ENCODE assay signal across 24 cellular contexts in the genomic region with DNA sequence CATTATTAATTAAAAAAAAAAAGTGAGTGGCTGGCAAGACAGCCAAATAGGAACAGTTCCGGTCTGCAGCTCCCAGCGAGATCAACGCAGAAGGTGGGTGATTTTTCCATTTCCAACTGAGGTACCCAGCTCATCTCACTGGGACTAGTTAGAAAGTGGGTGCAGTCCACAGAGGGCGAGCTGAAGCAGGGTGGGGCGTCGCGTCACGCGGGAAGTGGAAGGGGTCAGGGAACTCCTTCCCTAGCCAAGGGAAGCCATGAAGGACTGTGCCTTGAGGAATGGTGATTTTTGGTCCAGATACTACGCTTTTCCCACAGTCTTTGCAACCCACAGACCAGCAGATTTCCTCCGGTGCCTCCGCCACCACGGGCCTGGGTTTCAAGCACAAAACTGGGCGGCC.
"Had no signal": no experiment of that assay in that cellular context is flagged by ENCODE, and none has a peak within 500 bp of the region (broad histone marks: within the 10 kb centered on the region; RNA-seq: fewer than 3 reads in every experiment).

No MANE protein-coding gene starts in this region.

- H3K79me2 ChIP-seq: hepatocyte had no signal

- H3K36me3 ChIP-seq: prostate gland had no signal

- FAIRE-seq: colon, endothelial cell of umbilical vein had no signal

- ATAC-seq: foreskin keratinocyte; gastroesophageal sphincter; heart left ventricle; left cardiac atrium; left lung; naive thymus-derived CD8-positive, alpha-beta T cell; right cardiac atrium; stimulated activated memory B cell treated with anti-CD40 and anti-IgM and Interleukin-4, amounts not matched to agents 10 μg/mL and 1 μg/mL and 100 μg/mL, for 72 hours; stimulated activated naive CD8-positive, alpha-beta T cell treated with anti-CD3 and anti-CD28 coated beads, Interleukin-15, Interleukin-2, amounts not matched to agents 100 U/mL and 50 U/mL, for 24 hours had no signal

- H2AFZ ChIP-seq: hepatocyte had no signal

- DNase-seq: cerebellar nuclear complex; dorsolateral prefrontal cortex; effector CD4-positive, alpha-beta T cell; foreskin keratinocyte; left cardiac atrium; left lung; naive thymus-derived CD8-positive, alpha-beta T cell; nucleus accumbens; stimulated activated CD4-positive, alpha-beta T cell treated with anti-CD3 and anti-CD28 coated beads, Interleukin-2, amount 100 ng/mL, for 24 hours; stimulated activated CD4-positive, alpha-beta T cell treated with anti-CD3 and anti-CD28 coated beads, Interleukin-4, amount 100 ng/mL, for 24 hours; stimulated activated naive CD8-positive, alpha-beta T cell treated with anti-CD3 and anti-CD28 coated beads, Interleukin-15, Interleukin-2, amounts not matched to agents 100 U/mL and 50 U/mL, for 24 hours; substantia nigra; testis; tibial artery had no signal

- H3K27me3 ChIP-seq: dorsolateral prefrontal cortex, esophagus muscularis mucosa, foreskin keratinocyte, gastroesophageal sphincter, heart left ventricle, hepatocyte, left lung, sigmoid colon, testis, tibial artery had no signal

- H3K4me3 ChIP-seq: dorsolateral prefrontal cortex, esophagus muscularis mucosa, gastroesophageal sphincter, heart left ventricle, hepatocyte, left lung, prostate gland, sigmoid colon, testis, tibial artery had no signal

- H3K4me2 ChIP-seq: hepatocyte had no signal

- H3K9me3 ChIP-seq: prostate gland, sigmoid colon, testis had no signal

- H3K4me1 ChIP-seq: esophagus muscularis mucosa, foreskin keratinocyte, gastroesophageal sphincter, heart left ventricle, left lung, prostate gland, sigmoid colon, testis, tibial artery had no signal

- H3K27ac ChIP-seq: dorsolateral prefrontal cortex, esophagus muscularis mucosa, foreskin keratinocyte, gastroesophageal sphincter, heart left ventricle, hepatocyte, left lung, prostate gland, sigmoid colon, testis, tibial artery had no signal
